10 cellular contexts compared by ENCODE assay signal in genomic region chr13:104586010-104586746, GRCh38.
A peak's percentile ranks its signal among the peaks of the same experiment; 100 is the strongest.
DNase-seq lines count a peak whose midpoint lies in the region; ATAC-seq, FAIRE-seq and TF ChIP-seq lines count a peak whose summit lies in the region.
"Had no signal": no experiment of that assay in that cellular context is flagged by ENCODE, and none has a peak within 500 bp of the region (broad histone marks: within the 10 kb centered on the region; RNA-seq: fewer than 3 reads in every experiment).

No MANE protein-coding gene starts in this region.

- no peak overlapping the region for H3K4me3 Mint-ChIP-seq in activated naive CD8-positive, alpha-beta T cell treated with anti-CD3 and anti-CD28 coated beads, Interleukin-2, amount 50 U/mL, for 24 hours
- H3K4me3 Mint-ChIP-seq: stimulated activated naive CD8-positive, alpha-beta T cell treated with anti-CD3 and anti-CD28 coated beads, Interleukin-15, Interleukin-2, amounts not matched to agents 100 ng/mL and 50 ng/mL, for 24 hours had no signal

- CTCF ChIA-PET in IMR-90 (lab: Yijun Ruan, JAX) = no interaction called here

- no peak overlapping the region for H2BK120ac ChIP-seq in IMR-90 (ENCODE audit: low read depth, low read length)

- H2BK15ac ChIP-seq in IMR-90 (ENCODE audit: low read depth, low read length) = no peak overlapping the region

- no peak for FAIRE-seq in small intestine (lab: Jason Lieb, UNC)

- in situ Hi-C loops in IMR-90 (cut with MboI; ENCODE audit: low sequenced_read_pairs) (no loop called here), astrocyte of the cerebellum (cut with HindIII; ENCODE audit: low sequenced_read_pairs) (no loop called here)

- no peaks in the 10 kb centered on the region for H3K79me1 ChIP-seq in IMR-90 (ENCODE audit: low read depth in 1 of 2, low read length in 2 of 2)

- peak; percentile 77 for ATAC-seq in IMR-90 (ENCODE audit: low read depth)
- ATAC-seq in activated naive CD8-positive, alpha-beta T cell treated with anti-CD3 and anti-CD28 coated beads, Interleukin-2, amount 50 U/mL, for 24 hours = no peak
- no peak for ATAC-seq in HG03097 (IDR thresholded peaks at IDR 0.05; ENCODE audit: low FRiP score, unreplicated experiment)
- ATAC-seq in HG03442 (IDR thresholded peaks at IDR 0.05; ENCODE audit: unreplicated experiment) = no peak

- no peak overlapping the region for H3K23ac ChIP-seq in IMR-90 (ENCODE audit: low read depth, low read length)

- H3K4me1 ChIP-seq in IMR-90 (ENCODE audit: control insufficient read depth, insufficient read depth, low read length) (no peaks in the 10 kb centered on the region), small intestine (ENCODE audit: control insufficient read depth in 2 of 2, insufficient read depth in 1 of 2, low read depth in 1 of 2, low read length in 1 of 2) (peaks cover 0 to 4% of the 10 kb centered on the region in 2 donors)

- H3K36me3 Mint-ChIP-seq in activated naive CD8-positive, alpha-beta T cell treated with anti-CD3 and anti-CD28 coated beads, Interleukin-2, amount 50 U/mL, for 24 hours (ENCODE audit: low read depth) = no peaks in the 10 kb centered on the region

- H3K27me3 ChIP-seq in IMR-90 (ENCODE audit: control insufficient read depth, insufficient read depth, low read length) (no peaks in the 10 kb centered on the region), kidney epithelial cell (ENCODE audit: control insufficient read depth, insufficient read depth, low read length) (no peaks in the 10 kb centered on the region), small intestine (ENCODE audit: control insufficient read depth in 2 of 2, insufficient read depth in 2 of 2, low read length in 2 of 2) (no peaks in the 10 kb centered on the region)

- no peak overlapping the region for H3K18ac ChIP-seq in IMR-90 (ENCODE audit: low read depth, low read length)

- H3K14ac ChIP-seq in IMR-90 (replicated peaks; ENCODE audit: low read depth, low read length) = no peak overlapping the region

- no peak overlapping the region for H2AK5ac ChIP-seq in IMR-90 (ENCODE audit: low read depth, low read length)

- no peak overlapping the region for H3K27ac Mint-ChIP-seq in activated naive CD8-positive, alpha-beta T cell treated with anti-CD3 and anti-CD28 coated beads, Interleukin-2, amount 50 U/mL, for 24 hours
- H3K27ac Mint-ChIP-seq: stimulated activated naive CD8-positive, alpha-beta T cell treated with anti-CD3 and anti-CD28 coated beads, Interleukin-15, Interleukin-2, amounts not matched to agents 100 ng/mL and 50 ng/mL, for 24 hours had no signal

- H4K5ac ChIP-seq in IMR-90 (ENCODE audit: low read depth, low read length) = no peak overlapping the region

- no peak overlapping the region for H3K27ac ChIP-seq in IMR-90 (ENCODE audit: insufficient read depth, low read length)
- H3K27ac ChIP-seq in small intestine (ENCODE audit: low read depth in 1 of 2, low read length in 1 of 2) = peak overlapping the region in 1 of 2 donors; percentile 3
- H3K27ac ChIP-seq: KMS-11 had no signal

- H3K56ac ChIP-seq in IMR-90 (ENCODE audit: extremely low read depth, insufficient read depth, low read length) = no peak overlapping the region

- TF ChIP-seq CTCF in IMR-90 (conservative IDR thresholded peaks at IDR 0.05; ENCODE audit: low read depth, low read length) (no peak), astrocyte of the cerebellum (IDR thresholded peaks at IDR 0.05; ENCODE audit: low read depth, low read length, missing control alignments) (no peak), kidney epithelial cell (IDR thresholded peaks at IDR 0.05; ENCODE audit: insufficient read depth, low read length, poor library complexity, severe bottlenecking) (no peak)

- H3K36me3 ChIP-seq in IMR-90 (ENCODE audit: control insufficient read depth, insufficient read depth, low read length) (no peaks in the 10 kb centered on the region), kidney epithelial cell (ENCODE audit: control insufficient read depth, insufficient read depth, low read length) (no peaks in the 10 kb centered on the region), small intestine (ENCODE audit: control insufficient read depth in 2 of 2, insufficient read depth in 2 of 2, low read length in 2 of 2) (no peaks in the 10 kb centered on the region)

- peak overlapping the region; percentile 58 for H3K4me2 ChIP-seq in IMR-90 (ENCODE audit: low read depth, low read length)
- H3K4me2 ChIP-seq: KMS-11 had no signal

- peaks cover 10% of the 10 kb centered on the region for H3K9me3 Mint-ChIP-seq in activated naive CD8-positive, alpha-beta T cell treated with anti-CD3 and anti-CD28 coated beads, Interleukin-2, amount 50 U/mL, for 24 hours
- H3K9me3 Mint-ChIP-seq: stimulated activated naive CD8-positive, alpha-beta T cell treated with anti-CD3 and anti-CD28 coated beads, Interleukin-15, Interleukin-2, amounts not matched to agents 100 ng/mL and 50 ng/mL, for 24 hours had no signal

- H3K4me3 ChIP-seq in IMR-90 (ENCODE audit: insufficient read depth, low read depth, low read length) = no peak overlapping the region
- H3K4me3 ChIP-seq in astrocyte of the cerebellum (ENCODE audit: low read depth, low read length) = no peak overlapping the region
- no peak overlapping the region for H3K4me3 ChIP-seq in kidney epithelial cell (ENCODE audit: low read depth, low read length)
- H3K4me3 ChIP-seq in small intestine (ENCODE audit: low read depth in 1 of 2, low read length in 2 of 2) = peak overlapping the region in 1 of 2 donors; percentile 35

- POLR2A ChIA-PET in IMR-90 (lab: Charles Lee; ENCODE audit: unreplicated experiment) = no interaction called here

- intact Hi-C loops in IMR-90 (cut with micrococcal nuclease) = no loop called here

- no peak for TF ChIP-seq POLR2A in IMR-90 (IDR thresholded peaks at IDR 0.05; ENCODE audit: low read depth, low read length)

- no peaks in the 10 kb centered on the region for H3K4me1 Mint-ChIP-seq in activated naive CD8-positive, alpha-beta T cell treated with anti-CD3 and anti-CD28 coated beads, Interleukin-2, amount 50 U/mL, for 24 hours

- H2BK5ac ChIP-seq in IMR-90 (ENCODE audit: low read depth, low read length, poor library complexity, severe bottlenecking) = no peak overlapping the region

- H3K4ac ChIP-seq in IMR-90 (ENCODE audit: low read depth, low read length) = no peak overlapping the region

- H4K91ac ChIP-seq in IMR-90 (ENCODE audit: insufficient read depth, low read depth, low read length) = no peak overlapping the region

- H2AFZ ChIP-seq in IMR-90 (replicated peaks; ENCODE audit: low read length, poor library complexity) = peak overlapping the region; percentile 7

- no peaks in the 10 kb centered on the region for H4K20me1 ChIP-seq in IMR-90 (ENCODE audit: insufficient read depth, low read length)

- no peak overlapping the region for H4K8ac ChIP-seq in IMR-90 (ENCODE audit: low read depth in 2 of 2, low read length in 2 of 2)

- no peaks in the 10 kb centered on the region for H3K27me3 Mint-ChIP-seq in activated naive CD8-positive, alpha-beta T cell treated with anti-CD3 and anti-CD28 coated beads, Interleukin-2, amount 50 U/mL, for 24 hours
- H3K27me3 Mint-ChIP-seq: stimulated activated naive CD8-positive, alpha-beta T cell treated with anti-CD3 and anti-CD28 coated beads, Interleukin-15, Interleukin-2, amounts not matched to agents 100 ng/mL and 50 ng/mL, for 24 hours had no signal

- H3K9me3 ChIP-seq in IMR-90 (ENCODE audit: control insufficient read depth, insufficient read depth, low read length) (no peaks in the 10 kb centered on the region), small intestine (ENCODE audit: control insufficient read depth, low read depth) (no peaks in the 10 kb centered on the region)

- no peak overlapping the region for H2AK9ac ChIP-seq in IMR-90 (replicated peaks; ENCODE audit: low read depth, low read length, poor library complexity)

- BruUV-seq in IMR-90 (replicated peaks; lab: Mats Ljungman, UMichigan) = no TSS peak

- TF ChIP-seq RAD21 in IMR-90 (IDR thresholded peaks at IDR 0.05; ENCODE audit: low read length) = no peak

- no peaks in the 10 kb centered on the region for H3K9me1 ChIP-seq in IMR-90 (ENCODE audit: insufficient read depth, low read length)

- no peak overlapping the region for H2BK20ac ChIP-seq in IMR-90 (ENCODE audit: low read depth, low read length)

- whole genome bisulfite sequencing in IMR-90 (ENCODE audit: extremely low coverage in 2 of 2, insufficient read length in 1 of 2), 2 experiments = 0% methylated on average over 3 of the region's 11 CpGs; no CpG with 5 or more reads in 1 of the 2 experiments
- WGBS in small intestine, 3 donors = 17 to 41% (median 28%) methylated on average over 11 of the region's 11 CpGs

- DNase-seq in IMR-90 = peak; percentile 87
- DNase-seq in astrocyte of the cerebellum (ENCODE audit: low read depth) = peak; percentile 55
- DNase-seq in kidney epithelial cell (ENCODE audit: low read depth) = peak; percentile 37
- DNase-seq in small intestine = peak; percentile 61
- DNase-seq in NCI-H345 treated with DMSO at 0.1 percent for 48 hours (lab: John Stamatoyannopoulos, UW; ENCODE audit: unreplicated experiment) = no peak
- no peak for DNase-seq in activated naive CD8-positive, alpha-beta T cell treated with anti-CD3 and anti-CD28 coated beads, Interleukin-2, amount 50 U/mL, for 24 hours

- dilution Hi-C loops in IMR-90 (cut with HindIII; ENCODE audit: low sequenced_read_pairs, unreplicated experiment) = no loop called here

- H3K9ac ChIP-seq in IMR-90 (ENCODE audit: low read depth, low read length) = no peak overlapping the region
- H3K9ac ChIP-seq: KMS-11 had no signal

TF ChIP-seq in IMR-90, 13 proteins besides CTCF, POLR2A, EP300 and RAD21:
- TF ChIP-seq CHD1 (IDR thresholded peaks at IDR 0.05; ENCODE audit: low read depth, low read length) (no peak), MAFK (IDR thresholded peaks at IDR 0.05; ENCODE audit: low read depth, low read length) (no peak), SMC3 (IDR thresholded peaks at IDR 0.05; ENCODE audit: low read depth, low read length) (no peak), RCOR1 (IDR thresholded peaks at IDR 0.05; ENCODE audit: insufficient replicate concordance, low read length) (no peak), USF2 (IDR thresholded peaks at IDR 0.05; ENCODE audit: low read depth, low read length) (no peak), CEBPB (IDR thresholded peaks at IDR 0.05; ENCODE audit: low read depth, low read length) (peak; percentile 38; the same call in 1 of the 2 replicates)
TF ChIP-seq in IMR-90: peak in this region for 1.

Comparison
In these comparisons a context has a peak if more than half of its experiments do, and no peak if none do; other contexts are left out.
1. DNase-seq: peak in IMR-90 (single experiment), astrocyte of the cerebellum (single experiment), kidney epithelial cell (single experiment) and small intestine (single experiment); none in NCI-H345 treated with DMSO at 0.1 percent for 48 hours (single experiment) and activated naive CD8-positive, alpha-beta T cell treated with anti-CD3 and anti-CD28 coated beads, Interleukin-2, amount 50 U/mL, for 24 hours (single experiment).